In genomic region chr7:52502281-52502680, GRCh38 we compare ENCODE assay signal across 23 cellular contexts.
"Had no signal": no experiment of that assay in that cellular context is flagged by ENCODE, and none has a peak within 500 bp of the region (broad histone marks: within the 10 kb centered on the region; RNA-seq: fewer than 3 reads in every experiment).

No MANE protein-coding gene starts in this region.

- H3K4me1 Mint-ChIP-seq: activated CD4-positive, alpha-beta T cell treated with anti-CD3 and anti-CD28 coated beads for 36 hours; activated naive CD8-positive, alpha-beta T cell treated with anti-CD3 and anti-CD28 coated beads for 36 hours; naive thymus-derived CD8-positive, alpha-beta T cell; neural progenitor cell had no signal

- H3K27me3 Mint-ChIP-seq: activated CD4-positive, alpha-beta T cell treated with anti-CD3 and anti-CD28 coated beads for 36 hours; activated naive CD8-positive, alpha-beta T cell treated with anti-CD3 and anti-CD28 coated beads for 36 hours; effector memory CD8-positive, alpha-beta T cell; naive thymus-derived CD8-positive, alpha-beta T cell had no signal

- H3K36me3 ChIP-seq: adrenal gland, cardiac muscle cell, gastrocnemius medialis, neural progenitor cell, right lobe of liver, transverse colon had no signal

- H3K27ac ChIP-seq: adrenal gland, body of pancreas, cardiac muscle cell, gastrocnemius medialis, neural progenitor cell, right lobe of liver, transverse colon had no signal

- H3K36me3 Mint-ChIP-seq: activated naive CD8-positive, alpha-beta T cell treated with anti-CD3 and anti-CD28 coated beads for 36 hours; naive thymus-derived CD8-positive, alpha-beta T cell; neural progenitor cell had no signal

- H3K4me2 ChIP-seq: neural progenitor cell had no signal

- H3K9me3 ChIP-seq: adrenal gland, body of pancreas, gastrocnemius medialis, right lobe of liver, transverse colon had no signal

- H3K9me3 Mint-ChIP-seq: activated naive CD8-positive, alpha-beta T cell treated with anti-CD3 and anti-CD28 coated beads for 36 hours; neural progenitor cell had no signal

- H3K27ac Mint-ChIP-seq: activated CD4-positive, alpha-beta T cell treated with anti-CD3 and anti-CD28 coated beads for 36 hours; activated naive CD4-positive, alpha-beta T cell treated with anti-CD3 and anti-CD28 coated beads for 36 hours; activated naive CD8-positive, alpha-beta T cell treated with anti-CD3 and anti-CD28 coated beads for 36 hours; effector memory CD8-positive, alpha-beta T cell; naive thymus-derived CD8-positive, alpha-beta T cell; neural progenitor cell had no signal

- H3K4me3 ChIP-seq: adrenal gland, body of pancreas, cardiac muscle cell, gastrocnemius medialis, neural progenitor cell, right lobe of liver, transverse colon had no signal

- DNase-seq: activated CD4-positive, alpha-beta T cell treated with anti-CD3 and anti-CD28 coated beads for 36 hours; activated CD4-positive, CD25-positive, alpha-beta regulatory T cell; activated CD8-positive, alpha-beta memory T cell treated with anti-CD3 and anti-CD28 coated beads for 24 hours; activated effector memory CD4-positive, alpha-beta T cell treated with anti-CD3 and anti-CD28 coated beads, Interleukin-2, amount 50 U/mL, for 16 hours; activated naive CD4-positive, alpha-beta T cell treated with anti-CD3 and anti-CD28 coated beads for 36 hours; activated naive CD8-positive, alpha-beta T cell treated with anti-CD3 and anti-CD28 coated beads for 36 hours; adrenal gland; aorta; body of pancreas; cortex of kidney; effector memory CD8-positive, alpha-beta T cell; erythroblast; gastrocnemius medialis; kidney; left colon; mammary epithelial cell; naive thymus-derived CD8-positive, alpha-beta T cell; right lobe of liver; stimulated activated CD4-positive, alpha-beta T cell treated with anti-CD3 and anti-CD28 coated beads, Interleukin-2, amount 100 ng/mL, for 48 hours; stimulated activated naive CD4-positive, alpha-beta T cell treated with Interleukin-2 at 50 U/mL for 16 hours; transverse colon had no signal

- H3K27me3 ChIP-seq: adrenal gland, body of pancreas, cardiac muscle cell, gastrocnemius medialis, neural progenitor cell, right lobe of liver, transverse colon had no signal

- H3K4me1 ChIP-seq: adrenal gland, body of pancreas, gastrocnemius medialis, right lobe of liver, transverse colon had no signal

- H3K4me3 Mint-ChIP-seq: activated CD4-positive, alpha-beta T cell treated with anti-CD3 and anti-CD28 coated beads for 36 hours; activated naive CD4-positive, alpha-beta T cell treated with anti-CD3 and anti-CD28 coated beads for 36 hours; activated naive CD8-positive, alpha-beta T cell treated with anti-CD3 and anti-CD28 coated beads for 36 hours; effector memory CD8-positive, alpha-beta T cell; naive thymus-derived CD8-positive, alpha-beta T cell; neural progenitor cell had no signal

- H3K9ac ChIP-seq: neural progenitor cell had no signal
